In the genomic region with DNA sequence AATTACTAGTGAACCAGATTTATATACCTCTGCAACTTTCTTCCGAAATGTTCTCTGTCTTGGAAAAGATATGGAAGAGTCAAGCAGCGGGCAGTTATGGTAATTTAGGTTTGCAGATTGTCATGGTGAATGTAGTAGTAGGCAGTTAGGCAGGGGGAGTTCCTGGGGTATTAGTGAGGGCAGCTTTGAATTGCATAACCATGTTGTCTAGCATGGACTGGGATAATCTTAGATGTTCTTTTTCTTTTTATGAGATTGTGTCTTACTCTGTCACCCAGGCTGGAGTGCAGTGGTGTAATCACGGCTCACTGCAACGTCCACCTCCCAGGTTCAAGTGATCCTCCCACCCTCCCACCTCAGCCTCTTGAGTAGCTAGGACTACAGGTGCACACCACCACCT, we compare ENCODE assay signal across 1 cellular context.
TF ChIP-seq lines count a peak whose summit lies in the region.

No MANE protein-coding gene starts in this region.

TF ChIP-seq in IMR-90, 13 proteins besides CTCF, POLR2A, EP300 and RAD21:
- TF ChIP-seq SMC3 (IDR thresholded peaks at IDR 0.05; ENCODE audit: low read depth, low read length) (no peak), BHLHE40 (IDR thresholded peaks at IDR 0.05; ENCODE audit: low read depth, low read length) (no peak), CEBPB (IDR thresholded peaks at IDR 0.05; ENCODE audit: low read depth, low read length) (no peak), RFX5 (IDR thresholded peaks at IDR 0.05; ENCODE audit: low read depth, low read length) (no peak), MAFK (IDR thresholded peaks at IDR 0.05; ENCODE audit: low read depth, low read length) (no peak), FOS (IDR thresholded peaks at IDR 0.05; ENCODE audit: low read depth, low read length) (no peak), MXI1 (IDR thresholded peaks at IDR 0.05; ENCODE audit: borderline replicate concordance, low read depth, low read length) (no peak), CHD1 (IDR thresholded peaks at IDR 0.05; ENCODE audit: low read depth, low read length) (no peak), RCOR1 (IDR thresholded peaks at IDR 0.05; ENCODE audit: insufficient replicate concordance, low read length) (no peak), MAZ (IDR thresholded peaks at IDR 0.05; ENCODE audit: borderline replicate concordance, low read depth, low read length) (no peak), NFE2L2 (IDR thresholded peaks at IDR 0.05; ENCODE audit: low read depth, low read length) (no peak)
- TF ChIP-seq, protein P1, sequence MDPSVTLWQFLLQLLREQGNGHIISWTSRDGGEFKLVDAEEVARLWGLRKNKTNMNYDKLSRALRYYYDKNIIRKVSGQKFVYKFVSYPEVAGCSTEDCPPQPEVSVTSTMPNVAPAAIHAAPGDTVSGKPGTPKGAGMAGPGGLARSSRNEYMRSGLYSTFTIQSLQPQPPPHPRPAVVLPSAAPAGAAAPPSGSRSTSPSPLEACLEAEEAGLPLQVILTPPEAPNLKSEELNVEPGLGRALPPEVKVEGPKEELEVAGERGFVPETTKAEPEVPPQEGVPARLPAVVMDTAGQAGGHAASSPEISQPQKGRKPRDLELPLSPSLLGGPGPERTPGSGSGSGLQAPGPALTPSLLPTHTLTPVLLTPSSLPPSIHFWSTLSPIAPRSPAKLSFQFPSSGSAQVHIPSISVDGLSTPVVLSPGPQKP (IDR thresholded peaks at IDR 0.05; ENCODE audit: borderline replicate concordance, low read depth, low read length): no peak
- TF ChIP-seq, protein P2, sequence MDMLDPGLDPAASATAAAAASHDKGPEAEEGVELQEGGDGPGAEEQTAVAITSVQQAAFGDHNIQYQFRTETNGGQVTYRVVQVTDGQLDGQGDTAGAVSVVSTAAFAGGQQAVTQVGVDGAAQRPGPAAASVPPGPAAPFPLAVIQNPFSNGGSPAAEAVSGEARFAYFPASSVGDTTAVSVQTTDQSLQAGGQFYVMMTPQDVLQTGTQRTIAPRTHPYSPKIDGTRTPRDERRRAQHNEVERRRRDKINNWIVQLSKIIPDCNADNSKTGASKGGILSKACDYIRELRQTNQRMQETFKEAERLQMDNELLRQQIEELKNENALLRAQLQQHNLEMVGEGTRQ (IDR thresholded peaks at IDR 0.05; ENCODE audit: low read depth, low read length): no peak
TF ChIP-seq in IMR-90: peak in this region for 0.
